In the genomic region with DNA sequence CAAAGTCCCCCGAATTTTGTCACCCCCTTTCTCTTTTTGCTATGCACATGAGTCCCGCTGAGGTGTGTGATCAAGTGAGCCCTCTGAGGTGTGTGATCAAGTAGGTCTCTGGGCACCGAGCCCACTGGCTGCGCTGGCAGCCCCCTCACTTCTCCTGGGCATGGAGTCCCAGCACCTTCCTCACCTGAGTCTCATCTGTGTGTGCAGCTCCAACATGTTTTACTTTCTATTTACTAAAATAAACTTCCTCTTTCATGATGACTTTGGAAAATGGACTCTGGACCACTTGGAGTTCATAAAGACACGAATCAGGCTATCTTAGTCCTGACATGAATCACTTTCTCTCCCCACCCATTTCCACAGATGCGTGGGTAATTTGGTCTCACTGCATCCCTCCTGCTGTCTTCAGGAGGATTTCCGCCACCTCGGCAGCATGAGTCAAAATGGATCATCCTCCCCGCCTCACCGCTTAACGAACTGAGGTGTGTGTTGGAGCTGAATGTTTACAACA, we compare ENCODE assay signal across 8 cellular contexts. TPM values are rescaled to one million over a fixed set of nuclear protein-coding genes. Genes with fewer than 3 reads are reported as not detected.
A peak's percentile ranks its signal among the peaks of the same experiment; 100 is the strongest.
DNase-seq lines count a peak whose midpoint lies in the region; ATAC-seq and TF ChIP-seq lines count a peak whose summit lies in the region.

No MANE protein-coding gene starts in this region.

- H3K79me2 ChIP-seq in GM23338 (replicated peaks; ENCODE audit: insufficient read depth) = no peaks in the 10 kb centered on the region

- peak; percentile 55 for ATAC-seq in HG03097 (IDR thresholded peaks at IDR 0.05; ENCODE audit: low FRiP score, unreplicated experiment)
- no peak for ATAC-seq in WTC11
- no peak for ATAC-seq in GM23338

- peak; percentile 61 for DNase-seq in activated CD8-positive, alpha-beta memory T cell treated with anti-CD3 and anti-CD28 coated beads for 24 hours
- no peak for DNase-seq in activated CD8-positive, alpha-beta memory T cell treated with anti-CD3 and anti-CD28 coated beads, Interleukin-2, amount 50 U/mL, for 4 hours
- peak; percentile 44 for DNase-seq in activated CD4-positive, alpha-beta T cell treated with anti-CD3 and anti-CD28 coated beads, Interleukin-2, amount 10 ng/mL, durations not matched to agents 7 days and 5 days
- peak in 2 of 3 donors; percentile 27 to 28 for DNase-seq in stimulated activated CD4-positive, alpha-beta T cell treated with anti-CD3 and anti-CD28 coated beads, TNF-alpha, amount 100 ng/mL, for 48 hours (ENCODE audit: low read depth in 3 of 3)
- DNase-seq in WTC11 (ENCODE audit: low spot score) (no peak), midbrain (lab: John Stamatoyannopoulos, UW) (no peak), GM23338 (ENCODE audit: low spot score) (no peak)

- no peaks in the 10 kb centered on the region for H3F3A ChIP-seq in GM23338 (replicated peaks; ENCODE audit: low read depth)

- no peak overlapping the region; the same call in 1 of the 2 replicates for H2AFZ ChIP-seq in GM23338

- TF ChIP-seq CTCF in WTC11 (IDR thresholded peaks at IDR 0.05) (no peak), GM23338 (conservative IDR thresholded peaks at IDR 0.05; ENCODE audit: low read depth in 2 of 2) (no peak)

- no peaks in the 10 kb centered on the region for H4K20me1 ChIP-seq in GM23338 (replicated peaks; ENCODE audit: insufficient read depth)

- CTCF ChIA-PET in activated CD4-positive, alpha-beta T cell treated with anti-CD3 and anti-CD28 coated beads, Interleukin-2, amount 10 ng/mL, durations not matched to agents 7 days and 5 days (lab: Charles Lee) = interaction anchor here (1.0 to 2.4 kb wide), 4 partner anchors 14 to 36 kb away, joined by 3 to 13 read pairs (median 4); no protein-coding TSS in a partner anchor
- CTCF ChIA-PET in WTC11 (lab: Charles Lee) = interaction anchor here (1.1 kb wide), 1 partner anchor 133 kb away, joined by 4 read pairs; no protein-coding TSS in a partner anchor

- H3K27me3 Mint-ChIP-seq in activated CD4-positive, alpha-beta T cell treated with anti-CD3 and anti-CD28 coated beads, Interleukin-2, amount 10 ng/mL, durations not matched to agents 7 days and 5 days = peaks cover 9% of the 10 kb centered on the region
- H3K27me3 Mint-ChIP-seq in WTC11 (ENCODE audit: low read depth) (no peaks in the 10 kb centered on the region), GM23338 (ENCODE audit: insufficient read depth, low read depth, poor library complexity) (no peaks in the 10 kb centered on the region)

- H3K36me3 Mint-ChIP-seq in activated CD4-positive, alpha-beta T cell treated with anti-CD3 and anti-CD28 coated beads, Interleukin-2, amount 10 ng/mL, durations not matched to agents 7 days and 5 days (ENCODE audit: low read depth) = peaks cover 4% of the 10 kb centered on the region
- H3K36me3 Mint-ChIP-seq in WTC11 (no peaks in the 10 kb centered on the region), GM23338 (ENCODE audit: low read depth) (no peaks in the 10 kb centered on the region)

- H3K9me2 ChIP-seq in GM23338 (ENCODE audit: insufficient read depth) = no peaks in the 10 kb centered on the region

- POLR2A ChIA-PET in activated CD4-positive, alpha-beta T cell treated with anti-CD3 and anti-CD28 coated beads, Interleukin-2, amount 10 ng/mL, durations not matched to agents 7 days and 5 days (lab: Charles Lee) = interaction anchor here (0.7 kb wide), 1 partner anchor 55 kb away, joined by 4 read pairs; no protein-coding TSS in a partner anchor
- POLR2A ChIA-PET in WTC11 (lab: Charles Lee) = no interaction called here

- H3K27ac ChIP-seq in GM23338 (ENCODE audit: low read depth) = no peak overlapping the region

- H3K4me2 ChIP-seq in GM23338 = no peak overlapping the region

- H3K27ac Mint-ChIP-seq in activated CD4-positive, alpha-beta T cell treated with anti-CD3 and anti-CD28 coated beads, Interleukin-2, amount 10 ng/mL, durations not matched to agents 7 days and 5 days = peak overlapping the region; percentile 72
- H3K27ac Mint-ChIP-seq in WTC11 = no peak overlapping the region
- no peak overlapping the region for H3K27ac Mint-ChIP-seq in GM23338

- no peaks in the 10 kb centered on the region for H3K9me3 Mint-ChIP-seq in activated CD4-positive, alpha-beta T cell treated with anti-CD3 and anti-CD28 coated beads, Interleukin-2, amount 10 ng/mL, durations not matched to agents 7 days and 5 days
- H3K9me3 Mint-ChIP-seq in WTC11 (no peaks in the 10 kb centered on the region), GM23338 (no peaks in the 10 kb centered on the region)

- peaks cover 32% of the 10 kb centered on the region for H3K4me1 Mint-ChIP-seq in activated CD4-positive, alpha-beta T cell treated with anti-CD3 and anti-CD28 coated beads, Interleukin-2, amount 10 ng/mL, durations not matched to agents 7 days and 5 days
- H3K4me1 Mint-ChIP-seq in WTC11 = no peaks in the 10 kb centered on the region
- no peaks in the 10 kb centered on the region for H3K4me1 Mint-ChIP-seq in GM23338

- H3K27me3 ChIP-seq in GM23338 (ENCODE audit: insufficient read depth) = no peaks in the 10 kb centered on the region

- no peaks in the 10 kb centered on the region for H3K4me1 ChIP-seq in GM23338 (ENCODE audit: insufficient read depth)

- H3K4me3 Mint-ChIP-seq in activated CD4-positive, alpha-beta T cell treated with anti-CD3 and anti-CD28 coated beads, Interleukin-2, amount 10 ng/mL, durations not matched to agents 7 days and 5 days = peak overlapping the region; percentile 45
- H3K4me3 Mint-ChIP-seq in WTC11 (no peak overlapping the region), GM23338 (no peak overlapping the region)

- H3K4me3 ChIP-seq in GM23338 = no peak overlapping the region

- H3K36me3 ChIP-seq in GM23338 (ENCODE audit: insufficient read depth) = no peaks in the 10 kb centered on the region

TF ChIP-seq in WTC11, 78 proteins besides CTCF, POLR2A, EP300 and RAD21 (continues in another document):
- no peak for TF ChIP-seq JUN (CRISPR knock-in tag; IDR thresholded peaks at IDR 0.05)
- TF ChIP-seq, protein P1, sequence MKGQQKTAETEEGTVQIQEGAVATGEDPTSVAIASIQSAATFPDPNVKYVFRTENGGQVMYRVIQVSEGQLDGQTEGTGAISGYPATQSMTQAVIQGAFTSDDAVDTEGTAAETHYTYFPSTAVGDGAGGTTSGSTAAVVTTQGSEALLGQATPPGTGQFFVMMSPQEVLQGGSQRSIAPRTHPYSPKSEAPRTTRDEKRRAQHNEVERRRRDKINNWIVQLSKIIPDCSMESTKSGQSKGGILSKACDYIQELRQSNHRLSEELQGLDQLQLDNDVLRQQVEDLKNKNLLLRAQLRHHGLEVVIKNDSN (CRISPR knock-in tag; IDR thresholded peaks at IDR 0.05) = no peak
- TF ChIP-seq, protein P2, sequence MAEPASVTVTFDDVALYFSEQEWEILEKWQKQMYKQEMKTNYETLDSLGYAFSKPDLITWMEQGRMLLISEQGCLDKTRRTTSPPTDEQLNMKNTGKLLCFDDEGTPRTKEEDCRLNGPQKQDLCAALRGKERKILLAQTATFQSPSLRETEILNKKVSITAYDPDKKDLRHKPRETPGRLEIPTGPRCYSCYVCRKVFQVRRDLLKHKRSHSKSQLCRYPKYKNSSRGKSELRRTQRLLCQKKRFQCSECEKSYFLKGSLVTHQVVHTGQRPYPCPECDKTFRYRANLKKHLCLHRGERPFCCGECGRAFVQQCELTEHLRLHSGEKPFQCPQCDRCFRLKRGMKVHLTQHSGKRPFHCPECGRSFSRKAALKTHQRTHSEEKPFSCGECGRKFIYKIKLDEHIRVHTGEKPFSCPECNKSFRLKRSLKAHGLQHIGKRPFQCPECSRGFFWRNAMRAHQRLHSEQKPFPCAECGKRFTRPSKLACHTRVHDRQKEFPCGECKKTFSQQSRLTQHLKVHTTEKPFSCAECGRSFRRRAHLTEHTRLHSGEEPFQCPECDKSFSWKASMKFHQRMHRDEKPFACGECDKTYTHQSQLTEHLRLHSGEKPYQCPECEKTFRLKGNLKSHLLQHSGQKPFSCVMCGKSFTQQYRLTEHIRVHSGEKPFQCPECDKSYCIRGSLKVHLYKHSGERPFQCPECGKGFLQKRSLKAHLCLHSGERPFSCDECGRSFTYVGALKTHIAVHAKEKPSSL (CRISPR knock-in tag; conservative IDR thresholded peaks at IDR 0.05) = no peak

TF ChIP-seq in GM23338, 12 proteins besides CTCF, POLR2A, EP300 and RAD21 (continues in another document):
- TF ChIP-seq, protein P3, sequence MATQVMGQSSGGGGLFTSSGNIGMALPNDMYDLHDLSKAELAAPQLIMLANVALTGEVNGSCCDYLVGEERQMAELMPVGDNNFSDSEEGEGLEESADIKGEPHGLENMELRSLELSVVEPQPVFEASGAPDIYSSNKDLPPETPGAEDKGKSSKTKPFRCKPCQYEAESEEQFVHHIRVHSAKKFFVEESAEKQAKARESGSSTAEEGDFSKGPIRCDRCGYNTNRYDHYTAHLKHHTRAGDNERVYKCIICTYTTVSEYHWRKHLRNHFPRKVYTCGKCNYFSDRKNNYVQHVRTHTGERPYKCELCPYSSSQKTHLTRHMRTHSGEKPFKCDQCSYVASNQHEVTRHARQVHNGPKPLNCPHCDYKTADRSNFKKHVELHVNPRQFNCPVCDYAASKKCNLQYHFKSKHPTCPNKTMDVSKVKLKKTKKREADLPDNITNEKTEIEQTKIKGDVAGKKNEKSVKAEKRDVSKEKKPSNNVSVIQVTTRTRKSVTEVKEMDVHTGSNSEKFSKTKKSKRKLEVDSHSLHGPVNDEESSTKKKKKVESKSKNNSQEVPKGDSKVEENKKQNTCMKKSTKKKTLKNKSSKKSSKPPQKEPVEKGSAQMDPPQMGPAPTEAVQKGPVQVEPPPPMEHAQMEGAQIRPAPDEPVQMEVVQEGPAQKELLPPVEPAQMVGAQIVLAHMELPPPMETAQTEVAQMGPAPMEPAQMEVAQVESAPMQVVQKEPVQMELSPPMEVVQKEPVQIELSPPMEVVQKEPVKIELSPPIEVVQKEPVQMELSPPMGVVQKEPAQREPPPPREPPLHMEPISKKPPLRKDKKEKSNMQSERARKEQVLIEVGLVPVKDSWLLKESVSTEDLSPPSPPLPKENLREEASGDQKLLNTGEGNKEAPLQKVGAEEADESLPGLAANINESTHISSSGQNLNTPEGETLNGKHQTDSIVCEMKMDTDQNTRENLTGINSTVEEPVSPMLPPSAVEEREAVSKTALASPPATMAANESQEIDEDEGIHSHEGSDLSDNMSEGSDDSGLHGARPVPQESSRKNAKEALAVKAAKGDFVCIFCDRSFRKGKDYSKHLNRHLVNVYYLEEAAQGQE (IDR thresholded peaks at IDR 0.05; ENCODE audit: unreplicated experiment) = no peak
- no peak for TF ChIP-seq EZH2 (IDR thresholded peaks at IDR 0.05; ENCODE audit: low read depth, unreplicated experiment)
- no peak for TF ChIP-seq POLR2AphosphoS5 (IDR thresholded peaks at IDR 0.05; ENCODE audit: low read depth)
- TF ChIP-seq EZH2phosphoT487 (IDR thresholded peaks at IDR 0.05; ENCODE audit: unreplicated experiment) = no peak
- no peak for TF ChIP-seq ZNF114 (CRISPR knock-in tag; IDR thresholded peaks at IDR 0.05)
- no peak for TF ChIP-seq CREB1 (CRISPR knock-in tag; IDR thresholded peaks at IDR 0.05; ENCODE audit: low read depth)
- TF ChIP-seq ZNF331 (CRISPR knock-in tag; IDR thresholded peaks at IDR 0.05; ENCODE audit: low read depth) = no peak

RNA-seq across cellular contexts. Expression of gene PRDM1, which starts 39.8 kb away (rescaled TPM):
- total RNA-seq in activated CD4-positive, alpha-beta T cell treated with anti-CD3 and anti-CD28 coated beads, Interleukin-2, amount 10 ng/mL, durations not matched to agents 7 days and 5 days = 10 to 100 TPM; 27.1 to 30.8 TPM
- 0.78 to 1.8 TPM (median 1.2 TPM) in 3 replicates for total RNA-seq in WTC11 (2021)
- total RNA-seq in GM23338 (2014; rRNA removed; shearing (Covaris generic)) = 0.62 and 0.73 TPM in 2 replicates
- 0.65 and 0.90 TPM in 2 replicates for polyA plus RNA-seq in GM23338 (2016; fragmentation: Nextera tagmentation; extraction: Ambion mirVana)

Comparison
In these comparisons a context has a peak if more than half of its experiments do, and no peak if none do; other contexts are left out.
1. DNase-seq: peak in activated CD8-positive, alpha-beta memory T cell treated with anti-CD3 and anti-CD28 coated beads for 24 hours (single experiment), activated CD4-positive, alpha-beta T cell treated with anti-CD3 and anti-CD28 coated beads, Interleukin-2, amount 10 ng/mL, durations not matched to agents 7 days and 5 days (single experiment) and stimulated activated CD4-positive, alpha-beta T cell treated with anti-CD3 and anti-CD28 coated beads, TNF-alpha, amount 100 ng/mL, for 48 hours (2 of 3); none in activated CD8-positive, alpha-beta memory T cell treated with anti-CD3 and anti-CD28 coated beads, Interleukin-2, amount 50 U/mL, for 4 hours (single experiment), WTC11 (single experiment), midbrain (single experiment) and GM23338 (single experiment).